ENCODE assay signal across 8 cellular contexts in the genomic region with DNA sequence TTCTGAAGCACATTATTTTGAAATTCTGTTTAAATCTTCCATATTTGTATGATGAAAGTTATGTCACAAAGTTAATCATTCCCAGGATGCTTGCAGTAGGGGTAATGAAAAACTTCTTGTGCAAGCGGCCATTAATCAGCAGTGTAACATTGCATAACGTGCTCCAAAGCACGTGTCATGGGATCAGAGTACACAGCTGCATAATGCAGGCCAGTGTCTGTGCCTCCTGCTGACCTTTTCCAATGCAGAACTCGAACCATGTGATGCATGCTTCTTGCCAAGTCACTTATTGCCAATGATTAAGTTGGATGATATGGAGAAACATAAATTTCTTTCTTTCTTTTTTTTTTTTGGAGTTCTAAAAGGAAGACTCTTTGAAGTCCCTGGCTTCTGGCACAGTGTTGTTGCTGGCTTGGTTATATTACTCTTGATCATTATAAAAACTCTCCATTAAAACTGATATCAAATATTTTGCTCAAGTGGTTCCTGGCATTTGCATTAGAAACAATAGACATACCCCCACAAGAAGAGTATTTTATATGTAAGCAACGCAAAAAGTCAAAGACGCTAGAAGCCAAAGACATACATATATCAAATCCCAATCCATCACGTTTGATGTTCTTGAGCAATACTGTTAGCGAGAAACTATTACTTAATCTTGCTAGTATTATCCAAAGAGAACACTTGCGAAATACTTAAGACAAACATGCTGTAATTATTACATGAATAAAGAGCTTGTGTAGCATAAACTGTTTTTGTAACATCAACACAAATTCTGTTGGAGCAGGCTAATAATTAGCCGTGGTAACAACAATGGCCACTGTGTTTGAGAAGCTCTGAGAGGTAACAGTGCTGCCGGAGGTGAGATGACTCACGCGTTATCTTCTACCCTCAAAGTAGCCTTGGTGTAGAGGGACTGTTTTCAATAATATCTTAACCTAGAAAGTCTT.
DNase-seq lines count a peak whose midpoint lies in the region; ATAC-seq, FAIRE-seq and TF ChIP-seq lines count a peak whose summit lies in the region.

No MANE protein-coding gene starts in this region.

- H3K4me3 ChIP-seq in ACC112 (ENCODE audit: low read depth, low read length) (peak overlapping the region; percentile 23; the same call in 1 of the 2 replicates), body of pancreas (no peak overlapping the region), thoracic aorta (no peak overlapping the region)

- no peak overlapping the region for H3K27ac Mint-ChIP-seq in activated T-helper 1 cell treated with anti-CD3 and anti-CD28 coated beads, Interleukin-12 subunit alpha, Interleukin-12 subunit beta, Interleukin-2, Interleukin-4 antibody, amounts not matched to agents 30 ng/mL and 10 ng/mL and 1 ng/mL, durations not matched to agents 14 hours and 24 hours and 36 hours

- FAIRE-seq in HTR-8/SVneo (lab: Jason Lieb, UNC), result no peak

- H3K27me3 ChIP-seq in ACC112 (ENCODE audit: insufficient read depth, low read length) (no peaks in the 10 kb centered on the region), body of pancreas (no peaks in the 10 kb centered on the region), layer of hippocampus (ENCODE audit: control insufficient read depth, insufficient read depth, low read length) (no peaks in the 10 kb centered on the region), thoracic aorta (replicated peaks; ENCODE audit: insufficient read depth) (no peaks in the 10 kb centered on the region)

- peaks cover 31% of the 10 kb centered on the region for H3K36me3 Mint-ChIP-seq in activated T-helper 1 cell treated with anti-CD3 and anti-CD28 coated beads, Interleukin-12 subunit alpha, Interleukin-12 subunit beta, Interleukin-2, Interleukin-4 antibody, amounts not matched to agents 30 ng/mL and 10 ng/mL and 1 ng/mL, durations not matched to agents 14 hours and 24 hours and 36 hours (ENCODE audit: low read depth)

- H3K4me3 Mint-ChIP-seq in activated T-helper 1 cell treated with anti-CD3 and anti-CD28 coated beads, Interleukin-12 subunit alpha, Interleukin-12 subunit beta, Interleukin-2, Interleukin-4 antibody, amounts not matched to agents 30 ng/mL and 10 ng/mL and 1 ng/mL, durations not matched to agents 14 hours and 24 hours and 36 hours, result no peak overlapping the region

- peaks cover 77% of the 10 kb centered on the region for H3K4me1 Mint-ChIP-seq in activated T-helper 1 cell treated with anti-CD3 and anti-CD28 coated beads, Interleukin-12 subunit alpha, Interleukin-12 subunit beta, Interleukin-2, Interleukin-4 antibody, amounts not matched to agents 30 ng/mL and 10 ng/mL and 1 ng/mL, durations not matched to agents 14 hours and 24 hours and 36 hours (ENCODE audit: low read depth)

- ATAC-seq in body of pancreas (peak; percentile 78), thoracic aorta (ENCODE audit: insufficient number of reproducible peaks, low FRiP score, low read depth) (peak; percentile 33), GM21367 (IDR thresholded peaks at IDR 0.05; ENCODE audit: unreplicated experiment) (no peak)

- intact Hi-C loops in body of pancreas (cut with DNase I), result no loop called here
- intact Hi-C loops in activated T-helper 1 cell treated with anti-CD3 and anti-CD28 coated beads, Interleukin-12 subunit alpha, Interleukin-12 subunit beta, Interleukin-2, Interleukin-4 antibody, amounts not matched to agents 30 ng/mL and 10 ng/mL and 1 ng/mL, durations not matched to agents 14 hours and 24 hours and 36 hours (cut with micrococcal nuclease), result no loop called here

- peak in 2 of 3 donors; percentile 18 to 43 for TF ChIP-seq POLR2A in body of pancreas (IDR thresholded peaks at IDR 0.05)

- peak overlapping the region; percentile 95 for H3K27ac ChIP-seq in ACC112 (ENCODE audit: low read depth, low read length)
- peak overlapping the region; percentile 74 to 100 (median 99) for H3K27ac ChIP-seq in body of pancreas
- H3K27ac ChIP-seq in layer of hippocampus (ENCODE audit: low read depth, low read length), result peak overlapping the region; percentile 15
- H3K27ac ChIP-seq in thoracic aorta, result peak overlapping the region; percentile 6 to 32

- H3K9me3 ChIP-seq in body of pancreas (no peaks in the 10 kb centered on the region), thoracic aorta (peaks cover 5% of the 10 kb centered on the region)

- peaks cover 65% of the 10 kb centered on the region for H3K4me1 ChIP-seq in ACC112 (ENCODE audit: control insufficient read depth, insufficient read depth, low read length, unreplicated experiment)
- H3K4me1 ChIP-seq in body of pancreas, result peaks cover 76% of the 10 kb centered on the region
- H3K4me1 ChIP-seq in thoracic aorta (ENCODE audit: control insufficient read depth in 1 of 2, low read depth in 2 of 2), result peaks cover 15 to 31% of the 10 kb centered on the region in 2 donors

- peak; percentile 48 for DNase-seq in HTR-8/SVneo (ENCODE audit: insufficient read length, low spot score)
- DNase-seq in body of pancreas, result peak; percentile 86 to 98 (median 92)
- peak; percentile 44 for DNase-seq in thoracic aorta (ENCODE audit: low spot score)
- no peak for DNase-seq in T-helper 9 cell
- DNase-seq in activated T-helper 1 cell treated with anti-CD3 and anti-CD28 coated beads, Interleukin-12 subunit alpha, Interleukin-12 subunit beta, Interleukin-2, Interleukin-4 antibody, amounts not matched to agents 30 ng/mL and 10 ng/mL and 1 ng/mL, durations not matched to agents 14 hours and 24 hours and 36 hours (ENCODE audit: low spot score), result no peak

- H3K79me2 ChIP-seq in ACC112 (ENCODE audit: control insufficient read depth, insufficient read depth, low read length, unreplicated experiment), result no peaks in the 10 kb centered on the region

- H3K36me3 ChIP-seq in ACC112 (ENCODE audit: insufficient read depth, low read length), result peaks cover 5% of the 10 kb centered on the region; the same call in 1 of the 2 replicates
- H3K36me3 ChIP-seq in body of pancreas (replicated peaks in 1 of 2; ENCODE audit: insufficient read depth in 1 of 2, low read depth in 2 of 2), result no peaks in the 10 kb centered on the region
- H3K36me3 ChIP-seq in thoracic aorta, result no peaks in the 10 kb centered on the region

- no peak for TF ChIP-seq CTCF in body of pancreas (IDR thresholded peaks at IDR 0.05)
- TF ChIP-seq CTCF in thoracic aorta (IDR thresholded peaks at IDR 0.05), result no peak

- H2AFZ ChIP-seq in ACC112 (ENCODE audit: low read length, unreplicated experiment), result no peak overlapping the region

- H3K27me3 Mint-ChIP-seq in activated T-helper 1 cell treated with anti-CD3 and anti-CD28 coated beads, Interleukin-12 subunit alpha, Interleukin-12 subunit beta, Interleukin-2, Interleukin-4 antibody, amounts not matched to agents 30 ng/mL and 10 ng/mL and 1 ng/mL, durations not matched to agents 14 hours and 24 hours and 36 hours (ENCODE audit: insufficient read depth), result no peaks in the 10 kb centered on the region

- 8 to 10% methylated on average over 13 of the region's 13 CpGs for WGBS in body of pancreas, 2 donors

- H3K9me3 Mint-ChIP-seq in activated T-helper 1 cell treated with anti-CD3 and anti-CD28 coated beads, Interleukin-12 subunit alpha, Interleukin-12 subunit beta, Interleukin-2, Interleukin-4 antibody, amounts not matched to agents 30 ng/mL and 10 ng/mL and 1 ng/mL, durations not matched to agents 14 hours and 24 hours and 36 hours, result peaks cover 30% of the 10 kb centered on the region

Comparison
In these comparisons a context has a peak if more than half of its experiments do, and no peak if none do; other contexts are left out.
1. H3K27ac ChIP-seq: peak in every context shown above with its lines; median percentile 99 in body of pancreas; 95 in ACC112; 19 in thoracic aorta; 15 in layer of hippocampus.
2. DNase-seq: peak in HTR-8/SVneo (single experiment), body of pancreas (4 of 4) and thoracic aorta (single experiment); none in T-helper 9 cell (single experiment) and activated T-helper 1 cell treated with anti-CD3 and anti-CD28 coated beads, Interleukin-12 subunit alpha, Interleukin-12 subunit beta, Interleukin-2, Interleukin-4 antibody, amounts not matched to agents 30 ng/mL and 10 ng/mL and 1 ng/mL, durations not matched to agents 14 hours and 24 hours and 36 hours (single experiment).